9 cellular contexts compared by ENCODE assay signal in the genomic region with DNA sequence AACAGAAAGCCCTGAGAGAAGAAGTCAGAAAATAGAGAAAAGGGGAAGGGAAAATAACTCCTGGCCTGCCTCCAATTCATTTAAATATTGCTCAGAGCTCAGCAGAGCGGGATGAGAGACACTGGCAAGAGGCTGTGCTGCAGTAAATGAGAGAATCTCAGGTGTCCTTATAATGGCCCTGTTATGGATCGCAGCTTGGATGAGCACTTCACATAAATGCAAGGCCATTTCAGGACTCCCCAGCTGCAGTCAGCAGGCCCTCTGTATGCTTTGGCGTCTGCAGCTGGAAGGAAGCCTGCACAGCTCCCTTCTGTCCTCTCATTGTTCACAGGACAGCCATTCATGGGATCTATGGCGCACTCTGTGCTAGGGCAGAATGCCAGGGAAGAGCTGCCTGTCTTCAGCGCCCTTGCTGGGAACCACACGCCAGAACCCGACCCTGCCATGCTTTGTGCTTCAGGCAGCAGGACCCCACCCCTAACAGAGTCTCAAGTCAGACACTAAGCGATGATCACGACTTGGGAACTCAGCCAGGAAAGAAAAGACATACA. TPM values are rescaled to one million over a fixed set of nuclear protein-coding genes. Genes with fewer than 3 reads are reported as not detected.
A peak's percentile ranks its signal among the peaks of the same experiment; 100 is the strongest.
DNase-seq lines count a peak whose midpoint lies in the region; ATAC-seq and TF ChIP-seq lines count a peak whose summit lies in the region.
"Had no signal": no experiment of that assay in that cellular context is flagged by ENCODE, and none has a peak within 500 bp of the region (broad histone marks: within the 10 kb centered on the region; RNA-seq: fewer than 3 reads in every experiment).

No MANE protein-coding gene starts in this region.

- H3K27ac Mint-ChIP-seq in activated naive CD4-positive, alpha-beta T cell treated with anti-CD3 and anti-CD28 coated beads for 36 hours: no peak overlapping the region
- H3K27ac Mint-ChIP-seq in activated T-cell treated with anti-CD3 and anti-CD28 coated beads, Interleukin-2, amount 50 U/mL, for 72 hours: no peak overlapping the region
- H3K27ac Mint-ChIP-seq: natural killer cell treated with Interleukin-12 subunit alpha and Interleukin-12 subunit beta and Interleukin-15 and Interleukin-18, amount 100 ng/mL, for 72 hours had no signal

- no peaks in the 10 kb centered on the region for H3K36me3 ChIP-seq in lower lobe of right lung

- H3K36me3 Mint-ChIP-seq in activated naive CD4-positive, alpha-beta T cell treated with anti-CD3 and anti-CD28 coated beads for 36 hours (ENCODE audit: low read depth): no peaks in the 10 kb centered on the region
- H3K36me3 Mint-ChIP-seq in activated T-cell treated with anti-CD3 and anti-CD28 coated beads, Interleukin-2, amount 50 U/mL, for 72 hours (ENCODE audit: insufficient read depth in 2 of 2): no peaks in the 10 kb centered on the region
- H3K36me3 Mint-ChIP-seq: natural killer cell treated with Interleukin-12 subunit alpha and Interleukin-12 subunit beta and Interleukin-15 and Interleukin-18, amount 100 ng/mL, for 72 hours had no signal

- peak overlapping the region; percentile 51 for H3K27ac ChIP-seq in lower lobe of right lung

- peaks cover 28% of the 10 kb centered on the region for H3K4me1 ChIP-seq in lower lobe of right lung

- intact Hi-C loops in lower lobe of right lung (cut with DNase I): no loop called here
- intact Hi-C loops in activated naive CD4-positive, alpha-beta T cell treated with anti-CD3 and anti-CD28 coated beads for 36 hours (cut with micrococcal nuclease): no loop called here

- CTCF ChIA-PET in activated naive CD4-positive, alpha-beta T cell treated with anti-CD3 and anti-CD28 coated beads for 36 hours (lab: Charles Lee): no interaction called here

- no peaks in the 10 kb centered on the region for H3K27me3 ChIP-seq in lower lobe of right lung (ENCODE audit: low read depth)

- TF ChIP-seq CTCF in cardiac fibroblast (IDR thresholded peaks at IDR 0.05; ENCODE audit: low read depth, low read length): no peak
- TF ChIP-seq CTCF in lower lobe of right lung (IDR thresholded peaks at IDR 0.05): no peak

- no peaks in the 10 kb centered on the region for H3K9me3 ChIP-seq in lower lobe of right lung

- H3K4me3 ChIP-seq in cardiac fibroblast (replicated peaks in 1 of 2; ENCODE audit: low read depth in 2 of 2, low read length in 2 of 2) (peak overlapping the region in 1 of 2 donors; percentile 19), lower lobe of right lung (peak overlapping the region; percentile 18)

- H3K4me1 Mint-ChIP-seq in activated naive CD4-positive, alpha-beta T cell treated with anti-CD3 and anti-CD28 coated beads for 36 hours (ENCODE audit: low read depth): peaks cover 3% of the 10 kb centered on the region
- no peaks in the 10 kb centered on the region for H3K4me1 Mint-ChIP-seq in activated T-cell treated with anti-CD3 and anti-CD28 coated beads, Interleukin-2, amount 50 U/mL, for 72 hours (ENCODE audit: low read depth)

- peaks cover 5% of the 10 kb centered on the region for H3K27me3 Mint-ChIP-seq in activated naive CD4-positive, alpha-beta T cell treated with anti-CD3 and anti-CD28 coated beads for 36 hours (ENCODE audit: low read depth)
- no peaks in the 10 kb centered on the region for H3K27me3 Mint-ChIP-seq in activated T-cell treated with anti-CD3 and anti-CD28 coated beads, Interleukin-2, amount 50 U/mL, for 72 hours (ENCODE audit: low read depth)

- no peak overlapping the region for H3K4me3 Mint-ChIP-seq in activated naive CD4-positive, alpha-beta T cell treated with anti-CD3 and anti-CD28 coated beads for 36 hours
- H3K4me3 Mint-ChIP-seq in activated T-cell treated with anti-CD3 and anti-CD28 coated beads, Interleukin-2, amount 50 U/mL, for 72 hours: no peak overlapping the region
- H3K4me3 Mint-ChIP-seq: natural killer cell treated with Interleukin-12 subunit alpha and Interleukin-12 subunit beta and Interleukin-15 and Interleukin-18, amount 100 ng/mL, for 72 hours had no signal

- H3K9me3 Mint-ChIP-seq in activated naive CD4-positive, alpha-beta T cell treated with anti-CD3 and anti-CD28 coated beads for 36 hours: no peaks in the 10 kb centered on the region
- H3K9me3 Mint-ChIP-seq in activated T-cell treated with anti-CD3 and anti-CD28 coated beads, Interleukin-2, amount 50 U/mL, for 72 hours: no peaks in the 10 kb centered on the region
- H3K9me3 Mint-ChIP-seq: natural killer cell treated with Interleukin-12 subunit alpha and Interleukin-12 subunit beta and Interleukin-15 and Interleukin-18, amount 100 ng/mL, for 72 hours had no signal

- peak; percentile 92 for ATAC-seq in GM18511 (IDR thresholded peaks at IDR 0.05; ENCODE audit: unreplicated experiment)
- peak; percentile 95 for ATAC-seq in HG03064 (IDR thresholded peaks at IDR 0.05; ENCODE audit: low read depth, unreplicated experiment)
- ATAC-seq in lower lobe of right lung: peak; percentile 46 to 70
- no peak for ATAC-seq in GM19328 (IDR thresholded peaks at IDR 0.05; ENCODE audit: unreplicated experiment)
- ATAC-seq in activated T-cell treated with anti-CD3 and anti-CD28 coated beads, Interleukin-2, amount 50 U/mL, for 72 hours (replicated peaks in 1 of 2): no peak

- DNase-seq in NCI-H345 (lab: John Stamatoyannopoulos, UW): peak; percentile 89
- peak; percentile 52 to 63 for DNase-seq in cardiac fibroblast (ENCODE audit: low read depth in 2 of 2)
- DNase-seq in lower lobe of right lung: no peak
- no peak for DNase-seq in activated naive CD4-positive, alpha-beta T cell treated with anti-CD3 and anti-CD28 coated beads for 36 hours
- no peak for DNase-seq in activated T-cell treated with anti-CD3 and anti-CD28 coated beads, Interleukin-2, amount 50 U/mL, for 72 hours

RNA-seq across cellular contexts. Expression of a gene that starts 20.7 kb away (rescaled TPM):
- total RNA-seq in lower lobe of right lung: 17.8 TPM
- total RNA-seq in activated naive CD4-positive, alpha-beta T cell treated with anti-CD3 and anti-CD28 coated beads for 36 hours: 10 to 100 TPM; 18.9 to 19.1 TPM
- total RNA-seq in activated T-cell treated with anti-CD3 and anti-CD28 coated beads, Interleukin-2, amount 50 U/mL, for 72 hours: 10 to 100 TPM; 25.7 to 32.0 TPM

RNA-seq across cellular contexts. Expression of a gene that starts 46.7 kb away (rescaled TPM):
- 21.7 TPM for total RNA-seq in lower lobe of right lung
- 10 to 100 TPM; 10.3 TPM for total RNA-seq in activated naive CD4-positive, alpha-beta T cell treated with anti-CD3 and anti-CD28 coated beads for 36 hours
- 10 to 100 TPM; 18.9 to 21.7 TPM for total RNA-seq in activated T-cell treated with anti-CD3 and anti-CD28 coated beads, Interleukin-2, amount 50 U/mL, for 72 hours

RNA-seq across cellular contexts. Expression of a gene that starts 46.9 kb away (rescaled TPM):
- 5.8 TPM for total RNA-seq in lower lobe of right lung
- total RNA-seq in activated naive CD4-positive, alpha-beta T cell treated with anti-CD3 and anti-CD28 coated beads for 36 hours: 10 to 100 TPM in 1 of 2 experiments, 1 to 10 TPM in 1; 9.5 to 10.0 TPM
- total RNA-seq in activated T-cell treated with anti-CD3 and anti-CD28 coated beads, Interleukin-2, amount 50 U/mL, for 72 hours: 10 to 100 TPM; 11.6 to 12.3 TPM

Comparison
In these comparisons a context has a peak if more than half of its experiments do, and no peak if none do; other contexts are left out.
1. ATAC-seq: peak in GM18511 (single experiment), HG03064 (single experiment) and lower lobe of right lung (2 of 2); none in GM19328 (single experiment) and activated T-cell treated with anti-CD3 and anti-CD28 coated beads, Interleukin-2, amount 50 U/mL, for 72 hours (0 of 2).
2. DNase-seq: peak in NCI-H345 (single experiment) and cardiac fibroblast (2 of 2); none in lower lobe of right lung (single experiment), activated naive CD4-positive, alpha-beta T cell treated with anti-CD3 and anti-CD28 coated beads for 36 hours (single experiment) and activated T-cell treated with anti-CD3 and anti-CD28 coated beads, Interleukin-2, amount 50 U/mL, for 72 hours (0 of 2).